8 cellular contexts compared by ENCODE assay signal in the genomic region with DNA sequence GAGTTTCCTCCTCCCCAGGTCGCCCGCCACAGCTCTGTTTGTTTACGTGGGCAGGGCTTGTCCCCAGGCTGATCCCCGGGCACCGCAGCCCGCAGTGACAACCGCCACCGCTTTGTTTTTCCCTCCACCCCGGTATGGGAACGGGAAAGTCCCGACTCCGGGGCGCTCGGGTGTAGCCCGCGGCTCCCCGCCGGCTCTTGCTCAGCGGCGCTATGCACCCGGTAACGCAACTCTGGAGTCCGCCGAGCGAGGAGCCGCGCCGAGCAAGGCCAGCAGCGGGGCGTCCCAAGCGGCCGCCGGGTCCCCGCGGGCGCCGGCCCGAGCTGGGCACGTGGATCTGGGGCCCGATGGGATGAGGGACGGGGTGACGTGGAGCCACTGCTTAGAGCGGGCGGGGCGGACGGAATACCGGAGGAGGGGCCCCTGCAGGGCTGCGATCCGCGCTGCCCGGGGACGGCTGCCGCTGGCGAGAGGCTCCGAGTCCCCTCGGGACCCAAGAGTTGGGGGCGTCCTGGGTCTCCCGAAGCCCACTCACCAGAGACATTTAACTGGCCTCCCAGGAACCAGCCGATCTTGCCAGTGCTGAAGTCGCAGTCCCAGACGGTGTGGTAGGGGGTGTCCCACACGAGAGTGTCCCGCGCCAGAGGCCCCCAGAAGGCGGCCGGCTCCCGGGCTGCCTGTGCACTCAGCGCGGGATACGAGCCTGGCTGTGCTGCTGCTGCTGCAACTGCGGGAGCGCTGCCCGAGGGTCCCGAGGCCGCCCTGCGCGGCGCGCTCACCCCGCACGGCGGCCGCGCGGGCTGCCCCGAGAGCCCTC. TPM values are rescaled to one million over a fixed set of nuclear protein-coding genes. Genes with fewer than 3 reads are reported as not detected.
A peak's percentile ranks its signal among the peaks of the same experiment; 100 is the strongest.
DNase-seq lines count a peak whose midpoint lies in the region; ATAC-seq and TF ChIP-seq lines count a peak whose summit lies in the region.

No MANE protein-coding gene starts in this region.

- peak overlapping the region; percentile 82 for H3K4me3 Mint-ChIP-seq in central memory CD8-positive, alpha-beta T cell

- H3K9me3 Mint-ChIP-seq in central memory CD8-positive, alpha-beta T cell, result no peaks in the 10 kb centered on the region

- peak; percentile 59 for ATAC-seq in central memory CD8-positive, alpha-beta T cell (replicated peaks; ENCODE audit: extremely low read depth, poor library complexity, severe bottlenecking)
- ATAC-seq in left colon, result peak; percentile 78

- H3K27me3 Mint-ChIP-seq in central memory CD8-positive, alpha-beta T cell, result no peaks in the 10 kb centered on the region

- TF ChIP-seq CTCF in GM12864 (IDR thresholded peaks at IDR 0.05; ENCODE audit: low read depth, low read length, missing control alignments), result no peak
- no peak for TF ChIP-seq CTCF in MM.1S (IDR thresholded peaks at IDR 0.05; ENCODE audit: low read length)

- H3K9me3 ChIP-seq in HAP-1, result no peaks in the 10 kb centered on the region
- no peaks in the 10 kb centered on the region for H3K9me3 ChIP-seq in MM.1S (replicated peaks; ENCODE audit: insufficient read depth, low read length)

- peaks cover 13% of the 10 kb centered on the region; the same call in 1 of the 2 replicates for H3K27me3 ChIP-seq in HAP-1 (ENCODE audit: low read depth)
- H3K27me3 ChIP-seq in MM.1S (replicated peaks; ENCODE audit: insufficient read depth, low read length), result no peaks in the 10 kb centered on the region

- H3K36me3 ChIP-seq in HAP-1 (replicated peaks) (no peaks in the 10 kb centered on the region), MM.1S (replicated peaks; ENCODE audit: insufficient read depth, low read length) (no peaks in the 10 kb centered on the region)

- no peaks in the 10 kb centered on the region for H3K9me2 ChIP-seq in MM.1S (replicated peaks; ENCODE audit: insufficient read depth, low read length)

- H3K36me3 Mint-ChIP-seq in central memory CD8-positive, alpha-beta T cell (ENCODE audit: insufficient read depth), result peaks cover 19% of the 10 kb centered on the region

- intact Hi-C loops in left colon (cut with DNase I, micrococcal nuclease), result no loop called here

- DNase-seq in GM12864 (ENCODE audit: low read depth) (no peak), HAP-1 (ENCODE audit: low spot score in 2 of 2) (peak; percentile 42 to 68), MM.1S (peak; percentile 76), left colon (peak; percentile 86 to 87), SK-N-DZ (ENCODE audit: low spot score) (no peak)
- DNase-seq in activated CD4-positive, CD25-positive, alpha-beta regulatory T cell treated with anti-CD3 and anti-CD28 coated beads, Interleukin-2, amount 50 U/mL, for 16 hours (ENCODE audit: low read depth, low spot score), result peak; percentile 43
- DNase-seq in central memory CD8-positive, alpha-beta T cell (ENCODE audit: low spot score in 2 of 2), result peak; percentile 78 to 85
- peak; percentile 75 to 78 for DNase-seq in stimulated activated CD4-positive, alpha-beta T cell treated with anti-CD3 and anti-CD28 coated beads, Interleukin-2, amount 100 ng/mL, for 24 hours

- peaks cover 36% of the 10 kb centered on the region for H3K4me1 Mint-ChIP-seq in central memory CD8-positive, alpha-beta T cell

- no peaks in the 10 kb centered on the region for H4K20me1 ChIP-seq in MM.1S (ENCODE audit: insufficient read depth, low read length)

- peak overlapping the region; percentile 87 for H3K27ac ChIP-seq in MM.1S (ENCODE audit: low read length)

- in situ Hi-C loops in HAP-1 (cut with MboI; ENCODE audit: low sequenced_read_pairs), result no loop called here

- H3K4me1 ChIP-seq in HAP-1 (no peaks in the 10 kb centered on the region; the same call in 1 of the 2 replicates), MM.1S (ENCODE audit: low read length) (peaks cover 57% of the 10 kb centered on the region)

- H3F3A ChIP-seq in MM.1S (ENCODE audit: insufficient read depth, low read length), result peaks cover 51% of the 10 kb centered on the region

- H3K27ac Mint-ChIP-seq in central memory CD8-positive, alpha-beta T cell (ENCODE audit: low read depth), result peak overlapping the region; percentile 89

- peaks cover 53% of the 10 kb centered on the region for H3K79me2 ChIP-seq in MM.1S (ENCODE audit: low read length)

- H2AFZ ChIP-seq in MM.1S (ENCODE audit: low read length), result peak overlapping the region; percentile 37

- peak overlapping the region; percentile 99 for H3K4me2 ChIP-seq in MM.1S (ENCODE audit: low read depth, low read length)

- peak overlapping the region; percentile 96 for H3K9ac ChIP-seq in MM.1S (ENCODE audit: low read length)

- peak overlapping the region; percentile 89 for H3K4me3 ChIP-seq in GM12864 (ENCODE audit: low read depth, low read length)
- H3K4me3 ChIP-seq in HAP-1, result peak overlapping the region; percentile 51
- H3K4me3 ChIP-seq in MM.1S (ENCODE audit: low read length), result peak overlapping the region; percentile 88

RNA-seq across cellular contexts. Expression of a gene that starts 0.5 kb away (rescaled TPM):
- 10 to 100 TPM; 37.8 to 43.6 TPM for total RNA-seq in left colon
- polyA plus RNA-seq in SK-N-DZ (2014; cell fraction: cytosol; rRNA removed), result not detected in 2 replicates
- 0.12 TPM in 1 of 2 replicates, not detected in the other for polyA plus RNA-seq in SK-N-DZ (2014; cell fraction: nucleus; rRNA removed)

RNA-seq across cellular contexts. Expression of a gene that starts 24.5 kb away (rescaled TPM):
- not detected for total RNA-seq in left colon
- not detected in 2 replicates for polyA plus RNA-seq in SK-N-DZ (2014; cell fraction: cytosol; rRNA removed)
- polyA plus RNA-seq in SK-N-DZ (2014; cell fraction: nucleus; rRNA removed), result not detected in 2 replicates

Comparison
In these comparisons a context has a peak if more than half of its experiments do, and no peak if none do; other contexts are left out.
1. DNase-seq: peak in HAP-1 (2 of 2), MM.1S (single experiment), activated CD4-positive, CD25-positive, alpha-beta regulatory T cell treated with anti-CD3 and anti-CD28 coated beads, Interleukin-2, amount 50 U/mL, for 16 hours (single experiment), central memory CD8-positive, alpha-beta T cell (2 of 2), left colon (2 of 2) and stimulated activated CD4-positive, alpha-beta T cell treated with anti-CD3 and anti-CD28 coated beads, Interleukin-2, amount 100 ng/mL, for 24 hours (2 of 2); none in GM12864 (single experiment) and SK-N-DZ (single experiment).
2. Peak in every context shown above with its lines, with median percentiles within 50 percentile points of each other: H3K4me3 ChIP-seq.